1 cellular context compared by ENCODE assay signal in the genomic region with DNA sequence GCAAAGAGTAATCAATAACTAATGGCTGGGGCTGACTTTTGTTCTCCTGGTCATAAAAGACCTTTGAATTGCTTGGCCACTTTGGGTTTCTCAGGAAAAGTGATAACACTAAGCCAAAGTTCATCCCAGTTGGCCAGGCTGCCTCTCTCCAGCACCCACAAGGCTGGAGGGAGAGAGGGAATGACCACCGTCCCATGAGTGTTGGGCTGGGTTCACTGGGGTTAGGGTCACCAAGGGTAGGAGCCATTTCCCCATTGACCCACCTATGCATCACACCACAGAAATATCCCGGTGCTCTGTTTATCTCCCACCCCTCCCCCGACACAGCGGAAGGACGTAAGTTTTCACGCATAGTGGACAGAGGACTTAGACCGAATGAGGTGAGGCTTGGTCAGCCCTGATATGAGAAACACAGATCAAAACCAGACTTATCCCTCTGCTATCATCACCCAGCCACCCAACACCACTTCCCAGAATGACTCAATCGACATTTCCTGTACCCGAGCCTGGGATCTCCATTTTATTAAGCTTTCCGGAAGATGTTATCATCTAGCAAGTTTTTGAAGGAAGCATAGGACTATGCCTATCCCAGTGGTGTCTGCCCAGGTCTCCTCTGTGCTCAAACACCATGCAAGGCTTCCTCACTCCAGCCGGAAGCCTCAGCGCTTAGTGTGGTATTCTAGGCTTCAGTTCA.
A peak's percentile ranks its signal among the peaks of the same experiment; 100 is the strongest.
TF ChIP-seq lines count a peak whose summit lies in the region.

No MANE protein-coding gene starts in this region.

TF ChIP-seq in K562, 482 proteins besides CTCF, POLR2A, EP300 and RAD21 (continued from another document and continues in another):
- TF ChIP-seq, protein P1, sequence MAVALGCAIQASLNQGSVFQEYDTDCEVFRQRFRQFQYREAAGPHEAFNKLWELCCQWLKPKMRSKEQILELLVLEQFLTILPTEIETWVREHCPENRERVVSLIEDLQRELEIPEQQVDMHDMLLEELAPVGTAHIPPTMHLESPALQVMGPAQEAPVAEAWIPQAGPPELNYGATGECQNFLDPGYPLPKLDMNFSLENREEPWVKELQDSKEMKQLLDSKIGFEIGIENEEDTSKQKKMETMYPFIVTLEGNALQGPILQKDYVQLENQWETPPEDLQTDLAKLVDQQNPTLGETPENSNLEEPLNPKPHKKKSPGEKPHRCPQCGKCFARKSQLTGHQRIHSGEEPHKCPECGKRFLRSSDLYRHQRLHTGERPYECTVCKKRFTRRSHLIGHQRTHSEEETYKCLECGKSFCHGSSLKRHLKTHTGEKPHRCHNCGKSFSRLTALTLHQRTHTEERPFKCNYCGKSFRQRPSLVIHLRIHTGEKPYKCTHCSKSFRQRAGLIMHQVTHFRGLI (CRISPR knock-in tag; IDR thresholded peaks at IDR 0.05), result no peak
- TF ChIP-seq, protein P2, sequence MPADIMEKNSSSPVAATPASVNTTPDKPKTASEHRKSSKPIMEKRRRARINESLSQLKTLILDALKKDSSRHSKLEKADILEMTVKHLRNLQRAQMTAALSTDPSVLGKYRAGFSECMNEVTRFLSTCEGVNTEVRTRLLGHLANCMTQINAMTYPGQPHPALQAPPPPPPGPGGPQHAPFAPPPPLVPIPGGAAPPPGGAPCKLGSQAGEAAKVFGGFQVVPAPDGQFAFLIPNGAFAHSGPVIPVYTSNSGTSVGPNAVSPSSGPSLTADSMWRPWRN (IDR thresholded peaks at IDR 0.05; ENCODE audit: low read depth), result peak; percentile 38; the same call in 1 of the 2 replicates
- TF ChIP-seq, protein P3, sequence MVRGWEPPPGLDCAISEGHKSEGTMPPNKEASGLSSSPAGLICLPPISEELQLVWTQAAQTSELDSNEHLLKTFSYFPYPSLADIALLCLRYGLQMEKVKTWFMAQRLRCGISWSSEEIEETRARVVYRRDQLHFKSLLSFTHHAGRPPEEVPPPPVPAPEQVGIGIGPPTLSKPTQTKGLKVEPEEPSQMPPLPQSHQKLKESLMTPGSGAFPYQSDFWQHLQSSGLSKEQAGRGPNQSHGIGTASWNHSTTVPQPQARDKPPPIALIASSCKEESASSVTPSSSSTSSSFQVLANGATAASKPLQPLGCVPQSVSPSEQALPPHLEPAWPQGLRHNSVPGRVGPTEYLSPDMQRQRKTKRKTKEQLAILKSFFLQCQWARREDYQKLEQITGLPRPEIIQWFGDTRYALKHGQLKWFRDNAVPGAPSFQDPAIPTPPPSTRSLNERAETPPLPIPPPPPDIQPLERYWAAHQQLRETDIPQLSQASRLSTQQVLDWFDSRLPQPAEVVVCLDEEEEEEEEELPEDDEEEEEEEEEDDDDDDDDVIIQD (CRISPR knock-in tag; IDR thresholded peaks at IDR 0.05), result no peak
- TF ChIP-seq EHMT2 (IDR thresholded peaks at IDR 0.05), result peak; percentile 74
- TF ChIP-seq, protein P4, sequence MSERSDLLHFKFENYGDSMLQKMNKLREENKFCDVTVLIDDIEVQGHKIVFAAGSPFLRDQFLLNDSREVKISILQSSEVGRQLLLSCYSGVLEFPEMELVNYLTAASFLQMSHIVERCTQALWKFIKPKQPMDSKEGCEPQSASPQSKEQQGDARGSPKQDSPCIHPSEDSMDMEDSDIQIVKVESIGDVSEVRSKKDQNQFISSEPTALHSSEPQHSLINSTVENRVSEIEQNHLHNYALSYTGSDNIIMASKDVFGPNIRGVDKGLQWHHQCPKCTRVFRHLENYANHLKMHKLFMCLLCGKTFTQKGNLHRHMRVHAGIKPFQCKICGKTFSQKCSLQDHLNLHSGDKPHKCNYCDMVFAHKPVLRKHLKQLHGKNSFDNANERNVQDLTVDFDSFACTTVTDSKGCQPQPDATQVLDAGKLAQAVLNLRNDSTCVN (CRISPR knock-in tag; IDR thresholded peaks at IDR 0.05), result no peak
- TF ChIP-seq CBFB (CRISPR knock-in tag; IDR thresholded peaks at IDR 0.05), result no peak
- TF ChIP-seq, protein P5, sequence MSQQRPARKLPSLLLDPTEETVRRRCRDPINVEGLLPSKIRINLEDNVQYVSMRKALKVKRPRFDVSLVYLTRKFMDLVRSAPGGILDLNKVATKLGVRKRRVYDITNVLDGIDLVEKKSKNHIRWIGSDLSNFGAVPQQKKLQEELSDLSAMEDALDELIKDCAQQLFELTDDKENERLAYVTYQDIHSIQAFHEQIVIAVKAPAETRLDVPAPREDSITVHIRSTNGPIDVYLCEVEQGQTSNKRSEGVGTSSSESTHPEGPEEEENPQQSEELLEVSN (IDR thresholded peaks at IDR 0.05; ENCODE audit: borderline replicate concordance in 1 of 2, extremely low read depth in 1 of 2, insufficient read depth in 1 of 2, insufficient read length in 1 of 2, low read depth in 1 of 2, low read length in 1 of 2, poor library complexity in 1 of 2, severe bottlenecking in 1 of 2), result no peak
- peak; percentile 58 for TF ChIP-seq HNRNPLL (IDR thresholded peaks at IDR 0.05; ENCODE audit: low read depth, low read length, poor library complexity, severe bottlenecking)
- no peak for TF ChIP-seq NR1H2 (CRISPR knock-in tag; IDR thresholded peaks at IDR 0.05)
- TF ChIP-seq BACH1 (tag; IDR thresholded peaks at IDR 0.05), result no peak
- TF ChIP-seq, protein P6, sequence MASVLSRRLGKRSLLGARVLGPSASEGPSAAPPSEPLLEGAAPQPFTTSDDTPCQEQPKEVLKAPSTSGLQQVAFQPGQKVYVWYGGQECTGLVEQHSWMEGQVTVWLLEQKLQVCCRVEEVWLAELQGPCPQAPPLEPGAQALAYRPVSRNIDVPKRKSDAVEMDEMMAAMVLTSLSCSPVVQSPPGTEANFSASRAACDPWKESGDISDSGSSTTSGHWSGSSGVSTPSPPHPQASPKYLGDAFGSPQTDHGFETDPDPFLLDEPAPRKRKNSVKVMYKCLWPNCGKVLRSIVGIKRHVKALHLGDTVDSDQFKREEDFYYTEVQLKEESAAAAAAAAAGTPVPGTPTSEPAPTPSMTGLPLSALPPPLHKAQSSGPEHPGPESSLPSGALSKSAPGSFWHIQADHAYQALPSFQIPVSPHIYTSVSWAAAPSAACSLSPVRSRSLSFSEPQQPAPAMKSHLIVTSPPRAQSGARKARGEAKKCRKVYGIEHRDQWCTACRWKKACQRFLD (CRISPR knock-in tag; IDR thresholded peaks at IDR 0.05), result peak; percentile 76
- TF ChIP-seq MCM2 (IDR thresholded peaks at IDR 0.05; ENCODE audit: low read depth), result no peak
- TF ChIP-seq RBM15 (IDR thresholded peaks at IDR 0.05; ENCODE audit: insufficient read depth, low read length), result no peak
- TF ChIP-seq, protein P7, sequence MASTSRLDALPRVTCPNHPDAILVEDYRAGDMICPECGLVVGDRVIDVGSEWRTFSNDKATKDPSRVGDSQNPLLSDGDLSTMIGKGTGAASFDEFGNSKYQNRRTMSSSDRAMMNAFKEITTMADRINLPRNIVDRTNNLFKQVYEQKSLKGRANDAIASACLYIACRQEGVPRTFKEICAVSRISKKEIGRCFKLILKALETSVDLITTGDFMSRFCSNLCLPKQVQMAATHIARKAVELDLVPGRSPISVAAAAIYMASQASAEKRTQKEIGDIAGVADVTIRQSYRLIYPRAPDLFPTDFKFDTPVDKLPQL (IDR thresholded peaks at IDR 0.05; ENCODE audit: extremely low read depth, insufficient read length), result no peak
- no peak for TF ChIP-seq SAFB (IDR thresholded peaks at IDR 0.05; ENCODE audit: borderline replicate concordance, low read depth, low read length)
- TF ChIP-seq, protein P8, sequence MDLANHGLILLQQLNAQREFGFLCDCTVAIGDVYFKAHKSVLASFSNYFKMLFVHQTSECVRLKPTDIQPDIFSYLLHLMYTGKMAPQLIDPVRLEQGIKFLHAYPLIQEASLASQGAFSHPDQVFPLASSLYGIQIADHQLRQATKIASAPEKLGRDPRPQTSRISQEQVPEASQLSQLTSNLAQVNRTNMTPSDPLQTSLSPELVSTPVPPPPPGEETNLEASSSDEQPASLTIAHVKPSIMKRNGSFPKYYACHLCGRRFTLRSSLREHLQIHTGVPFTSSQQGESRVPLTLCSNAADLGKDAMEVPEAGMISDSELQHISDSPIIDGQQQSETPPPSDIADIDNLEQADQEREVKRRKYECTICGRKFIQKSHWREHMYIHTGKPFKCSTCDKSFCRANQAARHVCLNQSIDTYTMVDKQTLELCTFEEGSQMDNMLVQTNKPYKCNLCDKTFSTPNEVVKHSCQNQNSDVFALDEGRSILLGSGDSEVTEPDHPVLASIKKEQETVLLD (IDR thresholded peaks at IDR 0.05), result peak; percentile 85; the same call in 1 of the 2 replicates
- TF ChIP-seq, protein P9, sequence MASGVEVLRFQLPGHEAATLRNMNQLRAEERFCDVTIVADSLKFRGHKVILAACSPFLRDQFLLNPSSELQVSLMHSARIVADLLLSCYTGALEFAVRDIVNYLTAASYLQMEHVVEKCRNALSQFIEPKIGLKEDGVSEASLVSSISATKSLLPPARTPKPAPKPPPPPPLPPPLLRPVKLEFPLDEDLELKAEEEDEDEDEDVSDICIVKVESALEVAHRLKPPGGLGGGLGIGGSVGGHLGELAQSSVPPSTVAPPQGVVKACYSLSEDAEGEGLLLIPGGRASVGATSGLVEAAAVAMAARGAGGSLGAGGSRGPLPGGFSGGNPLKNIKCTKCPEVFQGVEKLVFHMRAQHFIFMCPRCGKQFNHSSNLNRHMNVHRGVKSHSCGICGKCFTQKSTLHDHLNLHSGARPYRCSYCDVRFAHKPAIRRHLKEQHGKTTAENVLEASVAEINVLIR (CRISPR knock-in tag; IDR thresholded peaks at IDR 0.05), result 0 out of 2 replicates have a peak, but pooled peaks have one; percentile 31
- TF ChIP-seq, protein P10, sequence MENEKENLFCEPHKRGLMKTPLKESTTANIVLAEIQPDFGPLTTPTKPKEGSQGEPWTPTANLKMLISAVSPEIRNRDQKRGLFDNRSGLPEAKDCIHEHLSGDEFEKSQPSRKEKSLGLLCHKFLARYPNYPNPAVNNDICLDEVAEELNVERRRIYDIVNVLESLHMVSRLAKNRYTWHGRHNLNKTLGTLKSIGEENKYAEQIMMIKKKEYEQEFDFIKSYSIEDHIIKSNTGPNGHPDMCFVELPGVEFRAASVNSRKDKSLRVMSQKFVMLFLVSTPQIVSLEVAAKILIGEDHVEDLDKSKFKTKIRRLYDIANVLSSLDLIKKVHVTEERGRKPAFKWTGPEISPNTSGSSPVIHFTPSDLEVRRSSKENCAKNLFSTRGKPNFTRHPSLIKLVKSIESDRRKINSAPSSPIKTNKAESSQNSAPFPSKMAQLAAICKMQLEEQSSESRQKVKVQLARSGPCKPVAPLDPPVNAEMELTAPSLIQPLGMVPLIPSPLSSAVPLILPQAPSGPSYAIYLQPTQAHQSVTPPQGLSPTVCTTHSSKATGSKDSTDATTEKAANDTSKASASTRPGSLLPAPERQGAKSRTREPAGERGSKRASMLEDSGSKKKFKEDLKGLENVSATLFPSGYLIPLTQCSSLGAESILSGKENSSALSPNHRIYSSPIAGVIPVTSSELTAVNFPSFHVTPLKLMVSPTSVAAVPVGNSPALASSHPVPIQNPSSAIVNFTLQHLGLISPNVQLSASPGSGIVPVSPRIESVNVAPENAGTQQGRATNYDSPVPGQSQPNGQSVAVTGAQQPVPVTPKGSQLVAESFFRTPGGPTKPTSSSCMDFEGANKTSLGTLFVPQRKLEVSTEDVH (IDR thresholded peaks at IDR 0.05; ENCODE audit: low read depth, partially characterized antibody), result no peak
- TF ChIP-seq ZBED1 (IDR thresholded peaks at IDR 0.05), result no peak
- peak; percentile 65 for TF ChIP-seq RUNX1 (IDR thresholded peaks at IDR 0.05; ENCODE audit: low read depth)
- TF ChIP-seq GATAD2B (IDR thresholded peaks at IDR 0.05; ENCODE audit: borderline replicate concordance), result peak; percentile 34; the same call in 1 of the 2 replicates
- TF ChIP-seq, protein P11, sequence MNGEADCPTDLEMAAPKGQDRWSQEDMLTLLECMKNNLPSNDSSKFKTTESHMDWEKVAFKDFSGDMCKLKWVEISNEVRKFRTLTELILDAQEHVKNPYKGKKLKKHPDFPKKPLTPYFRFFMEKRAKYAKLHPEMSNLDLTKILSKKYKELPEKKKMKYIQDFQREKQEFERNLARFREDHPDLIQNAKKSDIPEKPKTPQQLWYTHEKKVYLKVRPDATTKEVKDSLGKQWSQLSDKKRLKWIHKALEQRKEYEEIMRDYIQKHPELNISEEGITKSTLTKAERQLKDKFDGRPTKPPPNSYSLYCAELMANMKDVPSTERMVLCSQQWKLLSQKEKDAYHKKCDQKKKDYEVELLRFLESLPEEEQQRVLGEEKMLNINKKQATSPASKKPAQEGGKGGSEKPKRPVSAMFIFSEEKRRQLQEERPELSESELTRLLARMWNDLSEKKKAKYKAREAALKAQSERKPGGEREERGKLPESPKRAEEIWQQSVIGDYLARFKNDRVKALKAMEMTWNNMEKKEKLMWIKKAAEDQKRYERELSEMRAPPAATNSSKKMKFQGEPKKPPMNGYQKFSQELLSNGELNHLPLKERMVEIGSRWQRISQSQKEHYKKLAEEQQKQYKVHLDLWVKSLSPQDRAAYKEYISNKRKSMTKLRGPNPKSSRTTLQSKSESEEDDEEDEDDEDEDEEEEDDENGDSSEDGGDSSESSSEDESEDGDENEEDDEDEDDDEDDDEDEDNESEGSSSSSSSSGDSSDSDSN (IDR thresholded peaks at IDR 0.05; ENCODE audit: borderline replicate concordance in 1 of 2, low read depth in 2 of 2, low read length in 2 of 2), result no peak
- TF ChIP-seq RBM14 (IDR thresholded peaks at IDR 0.05; ENCODE audit: borderline replicate concordance, insufficient read depth, low read depth, low read length), result no peak
- TF ChIP-seq MCM3 (IDR thresholded peaks at IDR 0.05), result no peak
- TF ChIP-seq, protein P12, sequence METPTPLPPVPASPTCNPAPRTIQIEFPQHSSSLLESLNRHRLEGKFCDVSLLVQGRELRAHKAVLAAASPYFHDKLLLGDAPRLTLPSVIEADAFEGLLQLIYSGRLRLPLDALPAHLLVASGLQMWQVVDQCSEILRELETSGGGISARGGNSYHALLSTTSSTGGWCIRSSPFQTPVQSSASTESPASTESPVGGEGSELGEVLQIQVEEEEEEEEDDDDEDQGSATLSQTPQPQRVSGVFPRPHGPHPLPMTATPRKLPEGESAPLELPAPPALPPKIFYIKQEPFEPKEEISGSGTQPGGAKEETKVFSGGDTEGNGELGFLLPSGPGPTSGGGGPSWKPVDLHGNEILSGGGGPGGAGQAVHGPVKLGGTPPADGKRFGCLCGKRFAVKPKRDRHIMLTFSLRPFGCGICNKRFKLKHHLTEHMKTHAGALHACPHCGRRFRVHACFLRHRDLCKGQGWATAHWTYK (CRISPR knock-in tag; IDR thresholded peaks at IDR 0.05), result no peak
- TF ChIP-seq ZNF668 (CRISPR knock-in tag; IDR thresholded peaks at IDR 0.05), result no peak
- no peak for TF ChIP-seq RFX7 (CRISPR knock-in tag; IDR thresholded peaks at IDR 0.05)
- TF ChIP-seq, protein P13, sequence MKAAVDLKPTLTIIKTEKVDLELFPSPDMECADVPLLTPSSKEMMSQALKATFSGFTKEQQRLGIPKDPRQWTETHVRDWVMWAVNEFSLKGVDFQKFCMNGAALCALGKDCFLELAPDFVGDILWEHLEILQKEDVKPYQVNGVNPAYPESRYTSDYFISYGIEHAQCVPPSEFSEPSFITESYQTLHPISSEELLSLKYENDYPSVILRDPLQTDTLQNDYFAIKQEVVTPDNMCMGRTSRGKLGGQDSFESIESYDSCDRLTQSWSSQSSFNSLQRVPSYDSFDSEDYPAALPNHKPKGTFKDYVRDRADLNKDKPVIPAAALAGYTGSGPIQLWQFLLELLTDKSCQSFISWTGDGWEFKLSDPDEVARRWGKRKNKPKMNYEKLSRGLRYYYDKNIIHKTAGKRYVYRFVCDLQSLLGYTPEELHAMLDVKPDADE (conservative IDR thresholded peaks at IDR 0.05; ENCODE audit: control insufficient read depth, low read depth, low read length), result peak; percentile 66; the same call in 1 of the 2 replicates
- TF ChIP-seq NUFIP1 (IDR thresholded peaks at IDR 0.05; ENCODE audit: partially characterized antibody), result no peak
- TF ChIP-seq POLR2B (IDR thresholded peaks at IDR 0.05; ENCODE audit: low read depth, partially characterized antibody), result no peak
- TF ChIP-seq ELF4 (CRISPR knock-in tag; IDR thresholded peaks at IDR 0.05), result no peak; the same call in 1 of the 2 replicates
- TF ChIP-seq ZNF217 (CRISPR knock-in tag; IDR thresholded peaks at IDR 0.05), result no peak
- 0 out of 2 replicates have a peak, but pooled peaks have one; percentile 37 for TF ChIP-seq TOE1 (IDR thresholded peaks at IDR 0.05; ENCODE audit: borderline replicate concordance)
- no peak for TF ChIP-seq TOE1 (CRISPR knock-in tag; IDR thresholded peaks at IDR 0.05; ENCODE audit: borderline replicate concordance, low read depth)
- TF ChIP-seq ZNF445 (CRISPR knock-in tag; IDR thresholded peaks at IDR 0.05; ENCODE audit: low read depth), result no peak
